In the genomic region with DNA sequence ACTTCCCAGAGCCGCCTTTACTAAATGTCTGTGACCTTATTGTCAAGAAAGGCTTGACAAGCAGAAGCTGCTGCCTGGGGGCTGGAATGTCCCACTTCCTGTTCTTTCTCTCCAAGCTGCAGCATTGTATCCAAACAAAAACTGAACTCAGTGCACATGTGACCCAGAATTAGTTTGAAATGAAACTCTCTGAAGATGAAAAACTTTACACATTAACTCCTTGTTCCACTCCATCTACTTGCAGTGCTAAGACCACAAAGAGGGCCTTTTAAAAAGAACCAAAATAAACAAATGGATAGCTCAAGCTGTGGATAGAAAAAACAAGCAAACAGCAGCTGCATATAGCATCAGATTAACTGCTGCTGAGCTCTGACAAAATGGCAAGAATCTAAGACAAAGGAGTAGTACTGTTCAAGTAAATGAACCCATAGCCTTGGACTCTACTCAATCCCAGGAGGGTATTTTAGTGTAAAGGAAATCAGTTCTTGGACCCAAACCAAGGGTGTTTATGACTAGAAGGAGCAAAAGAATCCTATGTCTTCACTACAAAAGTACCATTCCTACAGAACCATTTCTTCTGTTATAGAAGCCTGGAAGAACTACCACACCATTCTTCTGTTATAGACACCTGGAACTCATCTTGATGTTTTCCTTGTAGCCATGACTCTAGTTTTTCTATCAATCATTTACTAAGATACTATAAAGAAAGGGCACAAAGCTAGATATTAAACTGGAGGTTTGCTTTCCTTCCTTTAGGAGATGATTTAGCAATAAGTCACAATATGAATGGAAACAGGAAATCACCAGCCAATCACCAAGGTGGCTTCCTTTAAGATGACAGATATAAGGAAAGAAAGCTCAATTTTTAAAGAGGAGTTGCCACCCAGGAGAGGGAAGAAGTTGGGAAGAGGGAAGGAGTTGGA, we compare ENCODE assay signal across 8 cellular contexts.
DNase-seq lines count a peak whose midpoint lies in the region; ATAC-seq and TF ChIP-seq lines count a peak whose summit lies in the region.

No MANE protein-coding gene starts in this region.

- no peaks in the 10 kb centered on the region for H3K9me3 ChIP-seq in gastrocnemius medialis
- no peaks in the 10 kb centered on the region for H3K9me3 ChIP-seq in WERI-Rb-1 (ENCODE audit: severe bottlenecking)

- intact Hi-C loops in gastrocnemius medialis (cut with DNase I; ENCODE audit: low total_unique reads), result no loop called here

- no peaks in the 10 kb centered on the region for H3K36me3 ChIP-seq in gastrocnemius medialis
- no peaks in the 10 kb centered on the region for H3K36me3 ChIP-seq in WERI-Rb-1

- TF ChIP-seq POLR2A in gastrocnemius medialis (IDR thresholded peaks at IDR 0.05), result no peak

- no peaks in the 10 kb centered on the region for H3K4me1 ChIP-seq in gastrocnemius medialis

- H3K27ac ChIP-seq in epithelial cell of prostate, result peak overlapping the region; percentile 47
- no peak overlapping the region for H3K27ac ChIP-seq in gastrocnemius medialis
- H3K27ac ChIP-seq in WERI-Rb-1, result no peak overlapping the region

- DNase-seq in Caki2 (ENCODE audit: low read depth) (peak; percentile 94), HT1080 (ENCODE audit: low read depth) (peak; percentile 14), epithelial cell of prostate (ENCODE audit: low read depth, low spot score) (no peak), gastrocnemius medialis (no peak), WERI-Rb-1 (no peak), NCI-H1105 treated with DMSO at 0.1 percent for 48 hours (lab: John Stamatoyannopoulos, UW) (no peak), NCI-H187 (lab: John Stamatoyannopoulos, UW) (no peak)

- TF ChIP-seq CTCF in gastrocnemius medialis (IDR thresholded peaks at IDR 0.05 in 4 of 5, conservative IDR thresholded peaks at IDR 0.05 in 1 of 5) (no peak), WERI-Rb-1 (IDR thresholded peaks at IDR 0.05; ENCODE audit: low read depth, low read length) (no peak)

- H3K4me3 ChIP-seq in gastrocnemius medialis (no peak overlapping the region), WERI-Rb-1 (ENCODE audit: low read depth, low read length) (no peak overlapping the region)

- ATAC-seq in GM21423 (IDR thresholded peaks at IDR 0.05; ENCODE audit: unreplicated experiment) (peak; percentile 80), gastrocnemius medialis (no peak)

- in situ Hi-C loops in Caki2 (cut with HindIII; ENCODE audit: low pct_unique_long_range_greater_than_20kb, low sequenced_read_pairs), result no loop called here
- in situ Hi-C loops in gastrocnemius medialis (cut with MboI; ENCODE audit: low sequenced_read_pairs in 4 of 4), result no loop called here

- H3K27me3 ChIP-seq in gastrocnemius medialis (no peaks in the 10 kb centered on the region), WERI-Rb-1 (ENCODE audit: insufficient read depth, low read depth, severe bottlenecking) (no peaks in the 10 kb centered on the region)

Comparison
In these comparisons a context has a peak if more than half of its experiments do, and no peak if none do; other contexts are left out.
1. DNase-seq: peak in Caki2 (single experiment) and HT1080 (single experiment); none in epithelial cell of prostate (single experiment), gastrocnemius medialis (0 of 2), WERI-Rb-1 (single experiment), NCI-H1105 treated with DMSO at 0.1 percent for 48 hours (single experiment) and NCI-H187 (0 of 2).